Comparison of ENCODE assay signal across 7 cellular contexts in genomic region chr2:233565685-233566140, GRCh38. TPM values are rescaled to one million over a fixed set of nuclear protein-coding genes. Genes with fewer than 3 reads are reported as not detected.
DNase-seq lines count a peak whose midpoint lies in the region; ATAC-seq, FAIRE-seq and TF ChIP-seq lines count a peak whose summit lies in the region.

No MANE protein-coding gene starts in this region.

- no peak for DNase-seq in brain microvascular endothelial cell
- DNase-seq in myocyte (ENCODE audit: low read depth), result peak; percentile 79
- no peak for DNase-seq in SIG-M5 treated with dmso at 0.1 percent for 504 hours (lab: John Stamatoyannopoulos, UW; ENCODE audit: unreplicated experiment)
- no peak for DNase-seq in NCI-H2171 (lab: John Stamatoyannopoulos, UW)
- DNase-seq in D721Med (ENCODE audit: insufficient read length, low spot score), result no peak

- no peaks in the 10 kb centered on the region for H3K36me3 ChIP-seq in brain microvascular endothelial cell (replicated peaks)

- in situ Hi-C loops in brain microvascular endothelial cell (cut with HindIII; ENCODE audit: low pct_ligation_motif_present, low sequenced_read_pairs), result no loop called here

- ATAC-seq in GM19025 (IDR thresholded peaks at IDR 0.05; ENCODE audit: low read depth, unreplicated experiment) (peak; percentile 22), HG03460 (IDR thresholded peaks at IDR 0.05; ENCODE audit: unreplicated experiment) (peak; percentile 11)

- FAIRE-seq in D721Med (lab: Jason Lieb, UNC), result no peak

- no peaks in the 10 kb centered on the region for H3K27me3 ChIP-seq in brain microvascular endothelial cell (replicated peaks)

- H3K27ac ChIP-seq in brain microvascular endothelial cell, result peak overlapping the region; percentile 97

- H3K4me3 ChIP-seq in brain microvascular endothelial cell (ENCODE audit: low read depth, low read length), result peak overlapping the region; percentile 94

- TF ChIP-seq CTCF in brain microvascular endothelial cell (IDR thresholded peaks at IDR 0.05; ENCODE audit: low read depth, low read length, missing control alignments) (no peak), D721Med (IDR thresholded peaks at IDR 0.05; ENCODE audit: insufficient read depth, missing control alignments) (no peak)

RNA-seq across cellular contexts. Expression of gene USP40, which starts 0.9 kb away (rescaled TPM):
- 23.4 and 32.9 TPM in 2 replicates for total RNA-seq in myocyte
- polyA plus RNA-seq in myocyte (2012), result 23.9 TPM

RNA-seq across cellular contexts. Expression of gene UGT1A8, which starts 51.7 kb away (rescaled TPM):
- not detected in 2 replicates for total RNA-seq in myocyte
- polyA plus RNA-seq in myocyte (2012), result not detected
